Comparison of ENCODE assay signal across 8 cellular contexts in the genomic region with DNA sequence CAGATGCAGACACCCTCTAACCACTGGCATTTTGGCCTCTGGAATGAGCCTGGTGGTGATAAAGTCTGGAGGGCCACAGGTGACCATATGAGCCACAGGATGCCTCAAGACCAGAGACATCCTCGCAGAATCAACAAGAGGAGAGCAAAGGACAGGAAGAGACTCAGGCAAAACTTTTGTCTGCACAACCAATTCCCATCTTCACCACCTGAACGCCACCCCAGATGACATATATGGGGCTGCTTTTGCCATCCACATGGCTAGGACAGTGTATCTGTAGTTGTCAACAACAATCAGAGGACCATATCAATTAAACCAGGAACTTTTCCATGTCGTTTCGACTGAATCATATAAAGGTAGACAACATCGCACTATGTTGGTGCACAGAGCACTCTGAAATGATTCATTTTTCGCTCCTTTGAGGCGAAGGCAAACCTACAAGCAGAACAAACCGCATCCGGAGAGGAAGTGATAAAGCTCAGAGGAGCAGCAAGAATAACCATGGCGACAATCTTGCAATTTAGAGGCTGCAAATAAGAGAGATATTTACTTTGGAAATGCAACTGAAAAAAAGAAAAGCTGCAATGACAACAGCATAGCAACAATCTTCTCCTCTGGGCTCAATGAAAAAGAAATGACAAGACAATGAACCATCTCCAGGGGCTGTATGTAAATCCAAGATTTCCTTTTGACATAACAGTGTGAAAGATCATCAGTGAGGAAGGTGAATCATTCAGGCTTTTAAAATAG.
A peak's percentile ranks its signal among the peaks of the same experiment; 100 is the strongest.
DNase-seq lines count a peak whose midpoint lies in the region; ATAC-seq and TF ChIP-seq lines count a peak whose summit lies in the region.

No MANE protein-coding gene starts in this region.

- H3K9me3 ChIP-seq in colonic mucosa (no peaks in the 10 kb centered on the region), stomach (no peaks in the 10 kb centered on the region)

- no peak for TF ChIP-seq EP300 in stomach (IDR thresholded peaks at IDR 0.05)

- intact Hi-C loops in colonic mucosa (cut with DNase I) = no loop called here
- intact Hi-C loops in stomach (cut with DNase I; ENCODE audit: low total_unique reads) = no loop called here

- peak overlapping the region; percentile 40 for H3K27ac ChIP-seq in colonic mucosa
- peak overlapping the region; percentile 7 to 66 (median 60) for H3K27ac ChIP-seq in stomach

- 29 to 54% (median 38%) methylated on average over 10 of the region's 10 CpGs for WGBS in stomach, 5 donors

- no peak overlapping the region for H3K9ac ChIP-seq in colonic mucosa (ENCODE audit: low read depth in 2 of 2, low read length in 2 of 2)

- peak; percentile 59 for ATAC-seq in HG03378 (IDR thresholded peaks at IDR 0.05; ENCODE audit: unreplicated experiment)

- H3K36me3 ChIP-seq in colonic mucosa = no peaks in the 10 kb centered on the region
- H3K36me3 ChIP-seq in stomach = no peaks in the 10 kb centered on the region

- DNase-seq in NK-92 treated with Interleukin-12 subunit alpha and Interleukin-12 subunit beta, amount 100 ng/mL, for 24 hours (lab: John Stamatoyannopoulos, UW) = peak; percentile 65
- no peak for DNase-seq in NK-92 (lab: John Stamatoyannopoulos, UW; ENCODE audit: unreplicated experiment)
- DNase-seq in T-helper 22 cell (ENCODE audit: low read depth) = peak; percentile 81
- DNase-seq in colonic mucosa = no peak
- no peak for DNase-seq in stomach
- DNase-seq in NCI-H1105 treated with DMSO at 0.1 percent for 48 hours (lab: John Stamatoyannopoulos, UW) = no peak
- no peak for DNase-seq in pons (ENCODE audit: low spot score)

- H3K27me3 ChIP-seq in colonic mucosa (no peaks in the 10 kb centered on the region), stomach (no peaks in the 10 kb centered on the region)

- TF ChIP-seq CTCF in colonic mucosa (IDR thresholded peaks at IDR 0.05) (no peak), stomach (IDR thresholded peaks at IDR 0.05) (no peak)

- no peak overlapping the region for H3K4me3 ChIP-seq in colonic mucosa
- no peak overlapping the region for H3K4me3 ChIP-seq in stomach

- H3K4me1 ChIP-seq in colonic mucosa = peaks cover 8% of the 10 kb centered on the region
- H3K4me1 ChIP-seq in stomach = peaks cover 0 to 33% (median 7%) of the 10 kb centered on the region in 4 donors

- no peak for TF ChIP-seq POLR2A in stomach (IDR thresholded peaks at IDR 0.05)

Comparison
In these comparisons a context has a peak if more than half of its experiments do, and no peak if none do; other contexts are left out.
1. DNase-seq: peak in NK-92 treated with Interleukin-12 subunit alpha and Interleukin-12 subunit beta, amount 100 ng/mL, for 24 hours (single experiment) and T-helper 22 cell (single experiment); none in NK-92 (single experiment), colonic mucosa (single experiment), stomach (single experiment), NCI-H1105 treated with DMSO at 0.1 percent for 48 hours (single experiment) and pons (single experiment).